22 cellular contexts compared by ENCODE assay signal in the genomic region with DNA sequence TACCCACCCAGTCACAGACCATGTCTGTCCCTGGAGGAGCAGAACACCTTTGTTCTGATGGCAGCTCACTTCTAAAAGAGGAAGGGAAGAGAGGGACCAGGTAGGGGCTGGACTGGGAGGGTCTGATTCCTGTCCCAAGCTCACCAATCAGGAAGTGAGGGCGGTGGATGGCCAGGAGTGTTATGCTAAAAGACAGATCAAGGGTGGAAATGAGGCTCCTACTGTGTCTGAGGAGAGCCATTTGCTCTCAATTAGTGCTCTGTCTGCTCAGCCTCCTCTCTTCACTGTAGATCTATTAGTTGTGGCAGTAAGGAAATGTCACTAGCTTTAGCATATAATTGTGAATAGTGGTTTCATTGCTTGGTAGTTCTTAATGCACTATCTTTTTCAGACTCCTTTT.
DNase-seq lines count a peak whose midpoint lies in the region; ATAC-seq, FAIRE-seq and TF ChIP-seq lines count a peak whose summit lies in the region.
"Had no signal": no experiment of that assay in that cellular context is flagged by ENCODE, and none has a peak within 500 bp of the region (broad histone marks: within the 10 kb centered on the region; RNA-seq: fewer than 3 reads in every experiment).

No MANE protein-coding gene starts in this region.

- H2AK5ac ChIP-seq in H9 (ENCODE audit: insufficient read length, low read length) (no peak overlapping the region), H1 (ENCODE audit: low read depth, low read length) (no peak overlapping the region)

- H3K79me2 ChIP-seq in H9 (ENCODE audit: insufficient read depth, low read length) (no peaks in the 10 kb centered on the region), H1 (ENCODE audit: control insufficient read depth in 1 of 2, insufficient read depth in 2 of 2, low read length in 2 of 2) (no peaks in the 10 kb centered on the region)

- H3K9me3 Mint-ChIP-seq in CD4-positive, CD25-positive, alpha-beta regulatory T cell = peaks cover 0 to 5% (median 0%) of the 10 kb centered on the region in 7 donors
- H3K9me3 Mint-ChIP-seq in H9 = peaks cover 0 to 2% of the 10 kb centered on the region in 2 experiments; a peak in 2 of 5 replicates
- H3K9me3 Mint-ChIP-seq in naive B cell = peaks cover 0 to 9% (median 3%) of the 10 kb centered on the region in 7 donors
- H3K9me3 Mint-ChIP-seq in activated CD4-positive, alpha-beta T cell treated with anti-CD3 and anti-CD28 coated beads for 36 hours (ENCODE audit: low read depth) = peaks cover 3% of the 10 kb centered on the region
- H3K9me3 Mint-ChIP-seq: activated B cell treated with CpG ODN at 0.5 μM for 24 hours had no signal

- TF ChIP-seq EP300 in H1 (IDR thresholded peaks at IDR 0.05; ENCODE audit: borderline replicate concordance in 1 of 2, low read depth in 2 of 2, low read length in 2 of 2) = no peak

- TF ChIP-seq RAD21 in H1 (IDR thresholded peaks at IDR 0.05 in 1 of 2, conservative IDR thresholded peaks at IDR 0.05 in 1 of 2; ENCODE audit: low read depth in 2 of 2, low read length in 2 of 2) = no peak

- no peak for ATAC-seq in CD4-positive, CD25-positive, alpha-beta regulatory T cell (ENCODE audit: low read depth in 2 of 2)
- no peak for ATAC-seq in naive B cell (ENCODE audit: low read depth in 2 of 2)
- no peak for ATAC-seq in activated CD4-positive, alpha-beta T cell treated with anti-CD3 and anti-CD28 coated beads for 36 hours
- ATAC-seq: CD8-positive, alpha-beta T cell had no signal

- H3K56ac ChIP-seq in H9 (ENCODE audit: insufficient read length, low read depth, low read length) = no peak overlapping the region
- no peak overlapping the region for H3K56ac ChIP-seq in H1 (replicated peaks; ENCODE audit: insufficient read length, low read depth, low read length)

- no peak overlapping the region for H2BK12ac ChIP-seq in H9 (ENCODE audit: insufficient read length, low read depth, low read length)
- no peak overlapping the region for H2BK12ac ChIP-seq in H1 (ENCODE audit: low read depth, low read length)

- H3K23me2 ChIP-seq in H9 (ENCODE audit: insufficient read length, low read depth, low read length, poor library complexity, severe bottlenecking) (no peaks in the 10 kb centered on the region), H1 (ENCODE audit: low read depth, low read length) (no peaks in the 10 kb centered on the region)

- H3K18ac ChIP-seq in H9 (ENCODE audit: insufficient read length, low read depth, low read length) (no peak overlapping the region), H1 (ENCODE audit: extremely low read depth, low read length) (no peak overlapping the region)

- H3K9me3 ChIP-seq in CD4-positive, CD25-positive, alpha-beta regulatory T cell (ENCODE audit: control insufficient read depth in 2 of 2, low read length in 2 of 2) = no peaks in the 10 kb centered on the region
- H3K9me3 ChIP-seq in H9 (ENCODE audit: control insufficient read depth, low read depth, low read length) (no peaks in the 10 kb centered on the region), H1 (ENCODE audit: insufficient read depth in 2 of 2, low read depth in 1 of 2, low read length in 1 of 2) (no peaks in the 10 kb centered on the region)
- H3K9me3 ChIP-seq: lower lobe of right lung, right lobe of liver had no signal

- FAIRE-seq in H1 (lab: Jason Lieb, UNC) = peak; percentile 94
- FAIRE-seq: astrocyte, GM12891 had no signal

- H4K5ac ChIP-seq in H9 (ENCODE audit: insufficient read length, low read depth, low read length) (no peak overlapping the region), H1 (ENCODE audit: insufficient read length, low read depth, low read length) (no peak overlapping the region)

- H3K4me2 ChIP-seq in H9 (ENCODE audit: insufficient read depth, insufficient read length, low read length) (peak overlapping the region; percentile 24), H1 (ENCODE audit: insufficient read depth in 1 of 2, low read depth in 2 of 2, low read length in 2 of 2) (peak overlapping the region in 1 of 2 experiments; percentile 13; a peak in 2 of 4 replicates)

- H3K27ac Mint-ChIP-seq in CD4-positive, CD25-positive, alpha-beta regulatory T cell = peak overlapping the region; percentile 26 to 83 (median 76)
- H3K27ac Mint-ChIP-seq in H9 (peak overlapping the region; percentile 44 to 78 (median 74); a peak in 5 of 7 replicates), naive B cell (peak overlapping the region in 4 of 6 donors; percentile 18 to 94 (median 60))
- no peak overlapping the region for H3K27ac Mint-ChIP-seq in activated CD4-positive, alpha-beta T cell treated with anti-CD3 and anti-CD28 coated beads for 36 hours
- H3K27ac Mint-ChIP-seq: activated B cell treated with CpG ODN at 0.5 μM for 24 hours; CD8-positive, alpha-beta T cell had no signal

- CTCF ChIA-PET in H1 (lab: Charles Lee; ENCODE audit: partially characterized antibody) = interaction anchor here (0.6 to 2.3 kb wide), 10 partner anchors 9 to 379 kb away, joined by 3 to 5 read pairs (median 3); no protein-coding TSS in a partner anchor
- CTCF ChIA-PET in activated CD4-positive, alpha-beta T cell treated with anti-CD3 and anti-CD28 coated beads for 36 hours (lab: Charles Lee) = interaction anchor here (0.6 to 1.6 kb wide), 5 partner anchors 17 to 153 kb away, joined by 3 to 4 read pairs (median 4); no protein-coding TSS in a partner anchor

- H3K14ac ChIP-seq in H9 (ENCODE audit: insufficient read depth, low read length) (no peak overlapping the region), H1 (ENCODE audit: insufficient read length) (no peak overlapping the region)

- H3K27me3 ChIP-seq in CD4-positive, CD25-positive, alpha-beta regulatory T cell (ENCODE audit: control insufficient read depth, insufficient read depth, low read length) = no peaks in the 10 kb centered on the region
- no peaks in the 10 kb centered on the region; the same call in 1 of the 2 replicates for H3K27me3 ChIP-seq in H9 (ENCODE audit: insufficient read depth, low read length)
- H3K27me3 ChIP-seq in H1 (replicated peaks in 1 of 4; ENCODE audit: control insufficient read depth in 3 of 4, extremely low read depth in 1 of 4, insufficient read depth in 3 of 4, low read length in 3 of 4) = no peaks in the 10 kb centered on the region
- H3K27me3 ChIP-seq: right lobe of liver had no signal

- H3T11ph ChIP-seq in H9 (ENCODE audit: low read length) = no peak overlapping the region

- no peak overlapping the region for H3K23ac ChIP-seq in H9 (ENCODE audit: insufficient read length, low read depth, low read length)
- H3K23ac ChIP-seq in H1 (ENCODE audit: insufficient read length) = no peak overlapping the region

- TF ChIP-seq CTCF in H9 (conservative IDR thresholded peaks at IDR 0.05) = no peak
- no peak for TF ChIP-seq CTCF in H1 (IDR thresholded peaks at IDR 0.05; ENCODE audit: control extremely low read depth in 1 of 3, insufficient read depth in 1 of 3, low read depth in 1 of 3, low read length in 3 of 3)

- H3K9ac ChIP-seq in H9 (ENCODE audit: extremely low read depth, insufficient read length, low read length) (no peak overlapping the region), H1 (replicated peaks in 1 of 4; ENCODE audit: extremely low read depth in 1 of 4, low read depth in 3 of 4, low read length in 3 of 4) (no peak overlapping the region)

- H2BK15ac ChIP-seq in H9 (ENCODE audit: low read depth, low read length) (no peak overlapping the region), H1 (ENCODE audit: low read length) (no peak overlapping the region)

- no peak overlapping the region for H2BK5ac ChIP-seq in H9 (ENCODE audit: insufficient read length, low read length)
- peak overlapping the region; percentile 54; the same call in 1 of the 2 replicates for H2BK5ac ChIP-seq in H1 (ENCODE audit: low read depth, low read length)

- H2BK120ac ChIP-seq in H9 (ENCODE audit: low read depth, low read length, poor library complexity, severe bottlenecking) (no peak overlapping the region), H1 (replicated peaks; ENCODE audit: low read depth, low read length) (no peak overlapping the region)

- H4K91ac ChIP-seq in H9 (ENCODE audit: insufficient read length, low read depth, low read length) (no peak overlapping the region), H1 (replicated peaks; ENCODE audit: insufficient read length, low read length) (peak overlapping the region; percentile 15)

- peaks cover 29 to 55% (median 42%) of the 10 kb centered on the region in 4 donors for H3K4me1 Mint-ChIP-seq in CD4-positive, CD25-positive, alpha-beta regulatory T cell
- H3K4me1 Mint-ChIP-seq in H9 (peaks cover 33 to 38% of the 10 kb centered on the region in 2 experiments), naive B cell (peaks cover 17 to 27% (median 26%) of the 10 kb centered on the region in 3 donors)
- H3K4me1 Mint-ChIP-seq in activated CD4-positive, alpha-beta T cell treated with anti-CD3 and anti-CD28 coated beads for 36 hours = peaks cover 33% of the 10 kb centered on the region

- H4K8ac ChIP-seq in H9 (replicated peaks; ENCODE audit: insufficient read length, low read depth, low read length) (no peak overlapping the region), H1 (ENCODE audit: extremely low read depth, insufficient read depth, low read length) (no peak overlapping the region)

- peaks cover 33% of the 10 kb centered on the region for H3K4me1 ChIP-seq in CD4-positive, CD25-positive, alpha-beta regulatory T cell (ENCODE audit: control insufficient read depth, insufficient read depth, low read length, poor library complexity, severe bottlenecking)
- H3K4me1 ChIP-seq in H9 (ENCODE audit: insufficient read depth, low read length) (peaks cover 8% of the 10 kb centered on the region), H1 (replicated peaks in 1 of 4; ENCODE audit: control insufficient read depth in 3 of 4, insufficient read depth in 4 of 4, low read length in 3 of 4) (peaks cover 0 to 17% (median 4%) of the 10 kb centered on the region in 4 experiments; a peak in 4 of 7 replicates)
- H3K4me1 ChIP-seq: right lobe of liver had no signal

- H2BK20ac ChIP-seq in H9 (ENCODE audit: low read depth, low read length, poor library complexity, severe bottlenecking) (no peak overlapping the region), H1 (ENCODE audit: low read length) (no peak overlapping the region)

- no CpG with 5 or more reads among the region's 1 CpG for WGBS in H9 (ENCODE audit: extremely low coverage, insufficient read length, low lambda C conversion rate)
- WGBS in H1 (ENCODE audit: extremely low coverage in 1 of 2, insufficient coverage in 1 of 2, insufficient read length in 1 of 2, insufficient replicate concordance in 2 of 2, low coverage in 1 of 2, low lambda C conversion rate in 2 of 2, missing lambda C conversion rate in 1 of 2), 2 experiments = 13% methylated on average over 1 of the region's 1 CpG; no CpG with 5 or more reads in 1 of the 2 experiments

- H2AFZ ChIP-seq in H9 (ENCODE audit: low read length) = peak overlapping the region; percentile 56
- no peak overlapping the region for H2AFZ ChIP-seq in H1 (ENCODE audit: low read length)

- peak overlapping the region in 1 of 4 donors; percentile 17 for H3K4me3 Mint-ChIP-seq in CD4-positive, CD25-positive, alpha-beta regulatory T cell
- H3K4me3 Mint-ChIP-seq in H9 (no peak overlapping the region), naive B cell (no peak overlapping the region)
- no peak overlapping the region for H3K4me3 Mint-ChIP-seq in activated CD4-positive, alpha-beta T cell treated with anti-CD3 and anti-CD28 coated beads for 36 hours
- H3K4me3 Mint-ChIP-seq: activated B cell treated with CpG ODN at 0.5 μM for 24 hours; activated CD4-positive, alpha-beta memory T cell treated with anti-CD3 and anti-CD28 coated beads, Interleukin-2, amount 10 ng/mL, durations not matched to agents 7 days and 5 days; CD8-positive, alpha-beta T cell had no signal

- no peak for TF ChIP-seq POLR2A in H1 (IDR thresholded peaks at IDR 0.05; ENCODE audit: control extremely low read depth in 1 of 2, low read depth in 2 of 2, low read length in 2 of 2)

- no peaks in the 10 kb centered on the region for H3K36me3 ChIP-seq in CD4-positive, CD25-positive, alpha-beta regulatory T cell (ENCODE audit: control insufficient read depth, insufficient read depth, low read length)
- no peaks in the 10 kb centered on the region for H3K36me3 ChIP-seq in H1 (ENCODE audit: control insufficient read depth in 2 of 4, insufficient read depth in 4 of 4, low read length in 3 of 4)
- H3K36me3 ChIP-seq: lower lobe of right lung, right lobe of liver had no signal

- H3K79me1 ChIP-seq in H9 (ENCODE audit: insufficient read depth, low read depth, low read length, poor library complexity, severe bottlenecking) (no peaks in the 10 kb centered on the region), H1 (ENCODE audit: low read depth, low read length) (no peaks in the 10 kb centered on the region)

- no peak overlapping the region for H3K27ac ChIP-seq in CD4-positive, CD25-positive, alpha-beta regulatory T cell (ENCODE audit: insufficient read depth, low read length, poor library complexity, severe bottlenecking)
- peak overlapping the region; percentile 12 for H3K27ac ChIP-seq in H9 (ENCODE audit: insufficient read length, low read depth, low read length)
- H3K27ac ChIP-seq in H1 (ENCODE audit: low read depth, low read length) = no peak overlapping the region
- no peak overlapping the region for H3K27ac ChIP-seq in substantia nigra (ENCODE audit: low read depth, low read length, poor library complexity, severe bottlenecking)
- H3K27ac ChIP-seq: lower lobe of right lung, right lobe of liver had no signal

- intact Hi-C loops in activated CD4-positive, alpha-beta T cell treated with anti-CD3 and anti-CD28 coated beads for 36 hours (cut with DNase I, micrococcal nuclease) = loop anchor here (1.0 to 5.0 kb wide), 5 partner anchors 37 to 462 kb away; partner anchors contain the start of gene CD164 (in 1 of the 2)

- DNase-seq in CD4-positive, CD25-positive, alpha-beta regulatory T cell = no peak
- DNase-seq in H9 (peak; percentile 92), H1 (ENCODE audit: low read depth in 1 of 2, low spot score in 2 of 2) (peak; percentile 64 to 65), naive B cell (no peak), substantia nigra (lab: John Stamatoyannopoulos, UW) (no peak), NCI-H1048 (lab: John Stamatoyannopoulos, UW) (no peak)
- no peak for DNase-seq in activated CD4-positive, alpha-beta T cell treated with anti-CD3 and anti-CD28 coated beads for 36 hours
- DNase-seq: activated B cell treated with CpG ODN at 0.5 μM for 24 hours; activated naive CD4-positive, alpha-beta T cell treated with Interleukin-2 at 50 U/mL for 16 hours; activated T-cell treated with anti-CD3 and anti-CD28 coated beads, Interleukin-2, amount 50 U/mL, for 1 hour; CD8-positive, alpha-beta T cell; DMS153; effector CD8-positive, alpha-beta T cell; islet precursor cell; lower lobe of right lung; NCI-H2029; right lobe of liver; stimulated activated CD4-positive, alpha-beta T cell treated with anti-CD3 and anti-CD28 coated beads, Interleukin-15, amount 100 ng/mL, for 24 hours; T-helper 9 cell had no signal

- H3K27me3 Mint-ChIP-seq in CD4-positive, CD25-positive, alpha-beta regulatory T cell = peaks cover 10% of the 10 kb centered on the region
- H3K27me3 Mint-ChIP-seq in H9 (ENCODE audit: low read depth) (peaks cover 1% of the 10 kb centered on the region), naive B cell (no peaks in the 10 kb centered on the region)
- peaks cover 8% of the 10 kb centered on the region for H3K27me3 Mint-ChIP-seq in activated CD4-positive, alpha-beta T cell treated with anti-CD3 and anti-CD28 coated beads for 36 hours
- H3K27me3 Mint-ChIP-seq: activated B cell treated with CpG ODN at 0.5 μM for 24 hours had no signal

- POLR2A ChIA-PET in H1 (lab: Charles Lee; ENCODE audit: partially characterized antibody) = interaction anchor here (1.6 kb wide), 1 partner anchor 22 kb away, joined by 3 read pairs; no protein-coding TSS in a partner anchor
- POLR2A ChIA-PET in activated CD4-positive, alpha-beta T cell treated with anti-CD3 and anti-CD28 coated beads for 36 hours (lab: Charles Lee) = interaction anchor here (0.6 kb wide), 1 partner anchor 174 kb away, joined by 3 read pairs; the partner anchor contains the start of gene SESN1

- no peak overlapping the region for H3K4ac ChIP-seq in H9 (ENCODE audit: low read depth, low read length)
- no peak overlapping the region for H3K4ac ChIP-seq in H1 (replicated peaks; ENCODE audit: insufficient read length, low read depth, low read length)

- H4K20me1 ChIP-seq in H9 (ENCODE audit: control insufficient read depth, insufficient read depth, insufficient read length) (no peaks in the 10 kb centered on the region), H1 (replicated peaks in 1 of 2; ENCODE audit: control insufficient read depth in 1 of 2, insufficient read depth in 2 of 2, low read length in 2 of 2) (no peaks in the 10 kb centered on the region)

- H3K4me3 ChIP-seq in CD4-positive, CD25-positive, alpha-beta regulatory T cell (ENCODE audit: low read depth, low read length) = no peak overlapping the region
- H3K4me3 ChIP-seq in H1 (ENCODE audit: extremely low read depth in 1 of 4, insufficient read depth in 2 of 4, low read depth in 3 of 4, low read length in 4 of 4) = no peak overlapping the region
- H3K4me3 ChIP-seq: lower lobe of right lung, right lobe of liver had no signal

- H3K36me3 Mint-ChIP-seq in CD4-positive, CD25-positive, alpha-beta regulatory T cell = peaks cover 13% of the 10 kb centered on the region
- H3K36me3 Mint-ChIP-seq in H9 (ENCODE audit: insufficient read depth in 1 of 3, low read depth in 3 of 3) (peaks cover 0 to 4% (median 2%) of the 10 kb centered on the region in 3 experiments; a peak in 3 of 7 replicates), naive B cell (peaks cover 5 to 14% of the 10 kb centered on the region in 2 donors)
- H3K36me3 Mint-ChIP-seq in activated CD4-positive, alpha-beta T cell treated with anti-CD3 and anti-CD28 coated beads for 36 hours (ENCODE audit: low read depth) = peaks cover 7% of the 10 kb centered on the region

Comparison
In these comparisons a context has a peak if more than half of its experiments do, and no peak if none do; other contexts are left out.
1. DNase-seq: peak in H9 (single experiment) and H1 (2 of 2); none in CD4-positive, CD25-positive, alpha-beta regulatory T cell (0 of 3), naive B cell (single experiment), substantia nigra (0 of 49), NCI-H1048 (single experiment) and activated CD4-positive, alpha-beta T cell treated with anti-CD3 and anti-CD28 coated beads for 36 hours (single experiment).